Comparison of ENCODE assay signal across 8 cellular contexts in the genomic region with DNA sequence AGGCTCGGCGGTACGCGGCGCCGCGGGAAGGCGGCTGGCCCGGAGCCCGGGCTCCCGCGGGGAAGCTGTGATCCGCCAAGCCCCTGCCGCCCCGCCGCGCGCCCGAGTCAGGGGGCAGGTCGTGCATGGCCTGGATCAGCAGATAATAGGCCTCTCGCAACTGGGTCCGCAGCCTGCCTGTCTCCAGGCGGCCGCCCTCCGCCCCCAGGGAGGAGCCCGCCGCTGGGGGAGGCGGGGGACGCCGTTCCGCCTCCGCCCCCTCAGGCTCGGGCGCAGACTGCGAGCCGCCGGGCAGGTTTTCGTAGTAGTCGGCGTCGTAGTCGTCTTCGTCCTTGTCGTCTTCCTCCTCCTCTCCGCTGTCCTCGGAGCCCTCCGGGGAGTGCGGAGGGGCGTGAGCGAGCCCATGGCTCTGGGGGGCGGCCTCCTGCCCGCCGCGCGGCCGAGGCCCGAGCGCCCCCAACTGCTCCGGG. TPM values are rescaled to one million over a fixed set of nuclear protein-coding genes. Genes with fewer than 3 reads are reported as not detected.
DNase-seq lines count a peak whose midpoint lies in the region; ATAC-seq and TF ChIP-seq lines count a peak whose summit lies in the region.

Gene SYDE2 (minus strand): TSS at position 147 of the 470 bp plus-strand sequence. CDS start 20 bp downstream, at position 127.

- H3K9ac ChIP-seq in colonic mucosa (ENCODE audit: low read depth in 2 of 2, low read length in 2 of 2) (peak within 1 kb of the TSS; percentile 84 to 95), liver (ENCODE audit: low read depth in 1 of 2, low read length in 2 of 2) (peak within 1 kb of the TSS; percentile 10 to 72)

- TF ChIP-seq CTCF in colonic mucosa (IDR thresholded peaks at IDR 0.05) = no peak
- no peak for TF ChIP-seq CTCF in liver (IDR thresholded peaks at IDR 0.05; ENCODE audit: low read depth, low read length, missing input control)

- peak; percentile 40 to 74 for DNase-seq in NCI-H2081 (lab: John Stamatoyannopoulos, UW)
- DNase-seq in NCI-H2081 treated with DMSO at 0.1 percent for 48 hours (lab: John Stamatoyannopoulos, UW) = no peak
- peak; percentile 11 for DNase-seq in NCI-H2171 (lab: John Stamatoyannopoulos, UW)
- DNase-seq in activated CD4-positive, alpha-beta T cell treated with anti-CD3 and anti-CD28 coated beads for 24 hours (ENCODE audit: low read depth in 2 of 2) = peak; percentile 37 to 57
- DNase-seq in colonic mucosa = peak; percentile 77
- peak; percentile 71 for DNase-seq in stimulated activated CD4-positive, alpha-beta T cell treated with anti-CD3 and anti-CD28 coated beads, Interleukin-4, amount 100 ng/mL, for 1 hour

- no peak for TF ChIP-seq RAD21 in liver (IDR thresholded peaks at IDR 0.05)

- no peaks in the 10 kb centered on the region for H3K4me1 ChIP-seq in colonic mucosa
- peaks cover 0 to 26% (median 6%) of the 10 kb centered on the region in 4 donors for H3K4me1 ChIP-seq in liver (ENCODE audit: control insufficient read depth in 4 of 4, insufficient read depth in 4 of 4, low read length in 3 of 4)

- H3K4me3 ChIP-seq in colonic mucosa (peak within 1 kb of the TSS; percentile 81), liver (ENCODE audit: low read depth in 1 of 3, low read length in 3 of 3) (peak within 1 kb of the TSS; percentile 61 to 94 (median 91))

- H3K9me3 ChIP-seq in colonic mucosa (no peaks in the 10 kb centered on the region), liver (ENCODE audit: control insufficient read depth in 4 of 4, low read length in 3 of 4) (no peaks in the 10 kb centered on the region)

- H3K36me3 ChIP-seq in colonic mucosa (no peaks in the 10 kb centered on the region), liver (ENCODE audit: control insufficient read depth in 4 of 4, insufficient read depth in 3 of 4, low read depth in 1 of 4, low read length in 3 of 4) (no peaks in the 10 kb centered on the region)

- ATAC-seq in HG02970 (IDR thresholded peaks at IDR 0.05; ENCODE audit: low FRiP score, unreplicated experiment) = peak; percentile 63

- intact Hi-C loops in colonic mucosa (cut with DNase I) = no loop called here

- under 1% methylated on average over 59 of the region's 59 CpGs for WGBS in liver

- H3K27ac ChIP-seq in colonic mucosa (peak within 1 kb of the TSS; percentile 97), liver (ENCODE audit: low read depth in 1 of 2, low read length in 2 of 2) (peak within 1 kb of the TSS; percentile 90 to 93)

- H3K27me3 ChIP-seq in colonic mucosa (no peaks in the 10 kb centered on the region), liver (ENCODE audit: control insufficient read depth in 4 of 4, insufficient read depth in 4 of 4, low read length in 3 of 4) (no peaks in the 10 kb centered on the region)

TF ChIP-seq in liver, 16 proteins besides CTCF, POLR2A, EP300 and RAD21:
- no peak for TF ChIP-seq HNF4G (IDR thresholded peaks at IDR 0.05)
- peak; percentile 37 for TF ChIP-seq SP1 (IDR thresholded peaks at IDR 0.05)
- no peak for TF ChIP-seq NR2F2 (IDR thresholded peaks at IDR 0.05)
- peak; percentile 55 to 66 for TF ChIP-seq EGR1 (IDR thresholded peaks at IDR 0.05; ENCODE audit: low read depth in 2 of 2)
- TF ChIP-seq GABPA (IDR thresholded peaks at IDR 0.05 in 1 of 2, conservative IDR thresholded peaks at IDR 0.05 in 1 of 2) = no peak
- no peak for TF ChIP-seq YY1 (IDR thresholded peaks at IDR 0.05)
- no peak for TF ChIP-seq TAF1 (conservative IDR thresholded peaks at IDR 0.05)
- peak; percentile 41 for TF ChIP-seq REST (IDR thresholded peaks at IDR 0.05)
- no peak for TF ChIP-seq RXRA (IDR thresholded peaks at IDR 0.05)
- TF ChIP-seq ZBTB33 (IDR thresholded peaks at IDR 0.05) = no peak
- TF ChIP-seq FOXA1 (IDR thresholded peaks at IDR 0.05) = peak; percentile 19
- TF ChIP-seq, protein P1, sequence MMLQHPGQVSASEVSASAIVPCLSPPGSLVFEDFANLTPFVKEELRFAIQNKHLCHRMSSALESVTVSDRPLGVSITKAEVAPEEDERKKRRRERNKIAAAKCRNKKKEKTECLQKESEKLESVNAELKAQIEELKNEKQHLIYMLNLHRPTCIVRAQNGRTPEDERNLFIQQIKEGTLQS (IDR thresholded peaks at IDR 0.05) = no peak
- TF ChIP-seq HNF4A (conservative IDR thresholded peaks at IDR 0.05) = peak in 1 of 2 donors; percentile 14
- TF ChIP-seq FOXA2 (IDR thresholded peaks at IDR 0.05) = no peak
- no peak for TF ChIP-seq MAX (IDR thresholded peaks at IDR 0.05)
- TF ChIP-seq JUND (IDR thresholded peaks at IDR 0.05) = no peak

RNA-seq across cellular contexts. Expression of gene SYDE2, which starts in this region (rescaled TPM):
- 10 to 100 TPM in 1 of 2 donors, 1 to 10 TPM in 1; 6.5 to 14.6 TPM for total RNA-seq in colonic mucosa
- 10 to 100 TPM in 1 of 2 donors, 1 to 10 TPM in 1; 4.8 to 11.5 TPM for total RNA-seq in liver
- polyA plus RNA-seq in liver = 1 to 10 TPM; 1.3 to 2.5 TPM
